In the genomic region with DNA sequence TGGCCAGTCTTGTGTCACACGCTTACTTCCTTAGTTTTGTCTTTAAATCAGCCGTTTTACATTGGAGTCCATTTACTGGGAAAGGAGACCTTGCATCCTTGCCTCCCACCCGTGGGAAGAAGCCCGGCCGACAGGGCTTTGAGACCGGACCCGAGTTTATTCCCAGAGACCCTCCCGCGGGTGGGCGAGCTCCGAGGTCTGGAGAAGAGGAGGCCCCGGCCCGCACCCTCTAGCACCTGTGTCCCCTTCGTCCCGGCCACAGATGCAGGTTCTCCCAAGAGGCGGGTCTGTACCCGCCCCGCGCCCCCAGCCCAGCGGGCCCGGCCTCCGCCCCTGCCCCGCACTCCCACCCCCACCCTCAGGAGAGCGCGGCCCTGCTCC, we compare ENCODE assay signal across 1 cellular context.
TF ChIP-seq lines count a peak whose summit lies in the region.

No MANE protein-coding gene starts in this region.

TF ChIP-seq in K562, 482 proteins besides CTCF, POLR2A, EP300 and RAD21:
- TF ChIP-seq, protein P1, sequence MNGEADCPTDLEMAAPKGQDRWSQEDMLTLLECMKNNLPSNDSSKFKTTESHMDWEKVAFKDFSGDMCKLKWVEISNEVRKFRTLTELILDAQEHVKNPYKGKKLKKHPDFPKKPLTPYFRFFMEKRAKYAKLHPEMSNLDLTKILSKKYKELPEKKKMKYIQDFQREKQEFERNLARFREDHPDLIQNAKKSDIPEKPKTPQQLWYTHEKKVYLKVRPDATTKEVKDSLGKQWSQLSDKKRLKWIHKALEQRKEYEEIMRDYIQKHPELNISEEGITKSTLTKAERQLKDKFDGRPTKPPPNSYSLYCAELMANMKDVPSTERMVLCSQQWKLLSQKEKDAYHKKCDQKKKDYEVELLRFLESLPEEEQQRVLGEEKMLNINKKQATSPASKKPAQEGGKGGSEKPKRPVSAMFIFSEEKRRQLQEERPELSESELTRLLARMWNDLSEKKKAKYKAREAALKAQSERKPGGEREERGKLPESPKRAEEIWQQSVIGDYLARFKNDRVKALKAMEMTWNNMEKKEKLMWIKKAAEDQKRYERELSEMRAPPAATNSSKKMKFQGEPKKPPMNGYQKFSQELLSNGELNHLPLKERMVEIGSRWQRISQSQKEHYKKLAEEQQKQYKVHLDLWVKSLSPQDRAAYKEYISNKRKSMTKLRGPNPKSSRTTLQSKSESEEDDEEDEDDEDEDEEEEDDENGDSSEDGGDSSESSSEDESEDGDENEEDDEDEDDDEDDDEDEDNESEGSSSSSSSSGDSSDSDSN (IDR thresholded peaks at IDR 0.05; ENCODE audit: borderline replicate concordance in 1 of 2, low read depth in 2 of 2, low read length in 2 of 2), result 0 out of 4 replicates have a peak, but pooled peaks of 1 of the 2 experiments have one; percentile 15
- TF ChIP-seq PTBP1 (IDR thresholded peaks at IDR 0.05; ENCODE audit: low read depth, low read length), result no peak
- peak; percentile 20 for TF ChIP-seq KDM5B (IDR thresholded peaks at IDR 0.05; ENCODE audit: insufficient replicate concordance, low read depth, low read length)
- 0 out of 2 replicates have a peak, but pooled peaks have one; percentile 15 for TF ChIP-seq NFRKB (IDR thresholded peaks at IDR 0.05; ENCODE audit: low read depth)
